11 cellular contexts compared by ENCODE assay signal in genomic region chr17:32596666-32597065, GRCh38.
DNase-seq lines count a peak whose midpoint lies in the region; ATAC-seq and TF ChIP-seq lines count a peak whose summit lies in the region.
"Had no signal": no experiment of that assay in that cellular context is flagged by ENCODE, and none has a peak within 500 bp of the region (broad histone marks: within the 10 kb centered on the region; RNA-seq: fewer than 3 reads in every experiment).

No MANE protein-coding gene starts in this region.

- POLR2A ChIA-PET in RWPE1 (lab: Yijun Ruan, JAX; ENCODE audit: low non-redundant PET): no interaction called here

- H3K4me3 Mint-ChIP-seq in activated naive CD4-positive, alpha-beta T cell treated with anti-CD3 and anti-CD28 coated beads for 36 hours: no peak overlapping the region
- no peak overlapping the region for H3K4me3 Mint-ChIP-seq in stimulated activated naive CD8-positive, alpha-beta T cell treated with anti-CD3 and anti-CD28 coated beads, Interleukin-15, amount 100 ng/mL, for 72 hours
- H3K4me3 Mint-ChIP-seq in stimulated activated memory B cell treated with anti-CD40 and anti-IgM and Interleukin-4, amounts not matched to agents 10 μg/mL and 1 μg/mL and 100 μg/mL, for 72 hours: no peak overlapping the region
- H3K4me3 Mint-ChIP-seq: B cell had no signal

- H3K27ac ChIP-seq in RWPE1: no peak overlapping the region
- H3K27ac ChIP-seq: PC-9 had no signal

- DNase-seq in activated naive CD4-positive, alpha-beta T cell treated with anti-CD3 and anti-CD28 coated beads for 36 hours: peak; percentile 14
- no peak for DNase-seq in activated naive CD4-positive, alpha-beta T cell (lab: John Stamatoyannopoulos, UW)
- DNase-seq in SK-N-DZ (ENCODE audit: low spot score) (peak; percentile 38), RWPE1 (ENCODE audit: low spot score) (no peak)
- DNase-seq in stimulated activated naive CD8-positive, alpha-beta T cell treated with anti-CD3 and anti-CD28 coated beads, Interleukin-15, amount 100 ng/mL, for 72 hours: peak; percentile 17 to 46
- DNase-seq in activated CD8-positive, alpha-beta memory T cell treated with anti-CD3 and anti-CD28 coated beads, Interleukin-2, amount 50 U/mL, for 48 hours: no peak
- DNase-seq: hippocampal formation, PC-9 had no signal

- TF ChIP-seq CTCF in RWPE1 (conservative IDR thresholded peaks at IDR 0.05; ENCODE audit: low read depth): no peak

- no peak overlapping the region for H3K27ac Mint-ChIP-seq in activated naive CD4-positive, alpha-beta T cell treated with anti-CD3 and anti-CD28 coated beads for 36 hours
- H3K27ac Mint-ChIP-seq in stimulated activated naive CD8-positive, alpha-beta T cell treated with anti-CD3 and anti-CD28 coated beads, Interleukin-15, amount 100 ng/mL, for 72 hours: no peak overlapping the region
- H3K27ac Mint-ChIP-seq in stimulated activated memory B cell treated with anti-CD40 and anti-IgM and Interleukin-4, amounts not matched to agents 10 μg/mL and 1 μg/mL and 100 μg/mL, for 72 hours: no peak overlapping the region
- H3K27ac Mint-ChIP-seq: B cell had no signal

- no peaks in the 10 kb centered on the region for H3K27me3 Mint-ChIP-seq in activated naive CD4-positive, alpha-beta T cell treated with anti-CD3 and anti-CD28 coated beads for 36 hours (ENCODE audit: low read depth)
- no peaks in the 10 kb centered on the region for H3K27me3 Mint-ChIP-seq in stimulated activated naive CD8-positive, alpha-beta T cell treated with anti-CD3 and anti-CD28 coated beads, Interleukin-15, amount 100 ng/mL, for 72 hours
- no peaks in the 10 kb centered on the region for H3K27me3 Mint-ChIP-seq in stimulated activated memory B cell treated with anti-CD40 and anti-IgM and Interleukin-4, amounts not matched to agents 10 μg/mL and 1 μg/mL and 100 μg/mL, for 72 hours
- H3K27me3 Mint-ChIP-seq: B cell had no signal

- peaks cover 11% of the 10 kb centered on the region for H3K4me1 Mint-ChIP-seq in activated naive CD4-positive, alpha-beta T cell treated with anti-CD3 and anti-CD28 coated beads for 36 hours (ENCODE audit: low read depth)
- peaks cover 21% of the 10 kb centered on the region for H3K4me1 Mint-ChIP-seq in stimulated activated naive CD8-positive, alpha-beta T cell treated with anti-CD3 and anti-CD28 coated beads, Interleukin-15, amount 100 ng/mL, for 72 hours
- H3K4me1 Mint-ChIP-seq in stimulated activated memory B cell treated with anti-CD40 and anti-IgM and Interleukin-4, amounts not matched to agents 10 μg/mL and 1 μg/mL and 100 μg/mL, for 72 hours: no peaks in the 10 kb centered on the region
- H3K4me1 Mint-ChIP-seq: B cell had no signal

- CTCF ChIA-PET in activated naive CD4-positive, alpha-beta T cell treated with anti-CD3 and anti-CD28 coated beads for 36 hours (lab: Charles Lee): interaction anchor here (1.0 kb wide), 1 partner anchor 105 kb away, joined by 4 read pairs; no protein-coding TSS in a partner anchor
- CTCF ChIA-PET in RWPE1 (lab: Yijun Ruan, JAX): no interaction called here

- H3K9me3 Mint-ChIP-seq in activated naive CD4-positive, alpha-beta T cell treated with anti-CD3 and anti-CD28 coated beads for 36 hours: no peaks in the 10 kb centered on the region
- no peaks in the 10 kb centered on the region for H3K9me3 Mint-ChIP-seq in stimulated activated naive CD8-positive, alpha-beta T cell treated with anti-CD3 and anti-CD28 coated beads, Interleukin-15, amount 100 ng/mL, for 72 hours
- no peaks in the 10 kb centered on the region for H3K9me3 Mint-ChIP-seq in stimulated activated memory B cell treated with anti-CD40 and anti-IgM and Interleukin-4, amounts not matched to agents 10 μg/mL and 1 μg/mL and 100 μg/mL, for 72 hours

- peak; percentile 82 for ATAC-seq in HG03135 (IDR thresholded peaks at IDR 0.05; ENCODE audit: unreplicated experiment)
- peak; percentile 99 for ATAC-seq in stimulated activated naive CD8-positive, alpha-beta T cell treated with anti-CD3 and anti-CD28 coated beads, Interleukin-15, amount 100 ng/mL, for 72 hours
- ATAC-seq in stimulated activated memory B cell treated with anti-CD40 and anti-IgM and Interleukin-4, amounts not matched to agents 10 μg/mL and 1 μg/mL and 100 μg/mL, for 72 hours: no peak

- no peaks in the 10 kb centered on the region for H3K36me3 Mint-ChIP-seq in activated naive CD4-positive, alpha-beta T cell treated with anti-CD3 and anti-CD28 coated beads for 36 hours (ENCODE audit: low read depth)
- peaks cover 16% of the 10 kb centered on the region for H3K36me3 Mint-ChIP-seq in stimulated activated memory B cell treated with anti-CD40 and anti-IgM and Interleukin-4, amounts not matched to agents 10 μg/mL and 1 μg/mL and 100 μg/mL, for 72 hours

- intact Hi-C loops in activated naive CD4-positive, alpha-beta T cell treated with anti-CD3 and anti-CD28 coated beads for 36 hours (cut with micrococcal nuclease): no loop called here

Comparison
In these comparisons a context has a peak if more than half of its experiments do, and no peak if none do; other contexts are left out.
1. DNase-seq: peak in activated naive CD4-positive, alpha-beta T cell treated with anti-CD3 and anti-CD28 coated beads for 36 hours (single experiment), SK-N-DZ (single experiment) and stimulated activated naive CD8-positive, alpha-beta T cell treated with anti-CD3 and anti-CD28 coated beads, Interleukin-15, amount 100 ng/mL, for 72 hours (2 of 2); none in activated naive CD4-positive, alpha-beta T cell (0 of 4), activated CD8-positive, alpha-beta memory T cell treated with anti-CD3 and anti-CD28 coated beads, Interleukin-2, amount 50 U/mL, for 48 hours (single experiment) and RWPE1 (single experiment).